1 cellular context compared by ENCODE assay signal in the genomic region with DNA sequence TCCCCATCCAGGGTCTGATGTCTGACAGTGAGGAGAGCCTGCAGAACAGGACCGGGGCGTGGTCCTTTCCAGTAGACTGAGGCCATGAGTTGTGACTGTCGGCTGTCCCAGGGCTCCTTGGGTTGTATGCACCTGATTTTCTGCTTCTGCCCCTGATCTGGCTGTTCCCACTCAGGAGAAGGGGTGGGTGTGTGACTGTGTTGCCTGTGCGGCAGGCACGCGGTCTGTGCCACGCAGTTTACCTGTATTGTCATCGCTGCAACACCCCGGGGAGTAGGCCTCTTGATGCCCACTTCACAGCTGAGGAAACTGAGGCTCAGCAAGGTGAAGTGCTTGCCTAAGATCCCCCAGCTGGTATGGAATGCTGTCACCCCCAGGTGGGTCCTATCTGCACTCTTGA.
TF ChIP-seq lines count a peak whose summit lies in the region.

No MANE protein-coding gene starts in this region.

TF ChIP-seq in SK-N-SH treated with all-trans-retinoic acid at 6 μM for 48 hours, 23 proteins besides CTCF, POLR2A, EP300 and RAD21 (continued from another document):
- TF ChIP-seq GLIS3 (CRISPR knock-in tag; IDR thresholded peaks at IDR 0.05) (no peak), ZNF565 (CRISPR knock-in tag; conservative IDR thresholded peaks at IDR 0.05; ENCODE audit: low read depth) (no peak), ZC3H10 (CRISPR knock-in tag; IDR thresholded peaks at IDR 0.05) (no peak), TCF4 (CRISPR knock-in tag; IDR thresholded peaks at IDR 0.05; ENCODE audit: borderline replicate concordance) (no peak), ESRRG (CRISPR knock-in tag; IDR thresholded peaks at IDR 0.05) (no peak), CSRNP3 (CRISPR knock-in tag; IDR thresholded peaks at IDR 0.05) (no peak)
